Comparison of ENCODE assay signal across 9 cellular contexts in the genomic region with DNA sequence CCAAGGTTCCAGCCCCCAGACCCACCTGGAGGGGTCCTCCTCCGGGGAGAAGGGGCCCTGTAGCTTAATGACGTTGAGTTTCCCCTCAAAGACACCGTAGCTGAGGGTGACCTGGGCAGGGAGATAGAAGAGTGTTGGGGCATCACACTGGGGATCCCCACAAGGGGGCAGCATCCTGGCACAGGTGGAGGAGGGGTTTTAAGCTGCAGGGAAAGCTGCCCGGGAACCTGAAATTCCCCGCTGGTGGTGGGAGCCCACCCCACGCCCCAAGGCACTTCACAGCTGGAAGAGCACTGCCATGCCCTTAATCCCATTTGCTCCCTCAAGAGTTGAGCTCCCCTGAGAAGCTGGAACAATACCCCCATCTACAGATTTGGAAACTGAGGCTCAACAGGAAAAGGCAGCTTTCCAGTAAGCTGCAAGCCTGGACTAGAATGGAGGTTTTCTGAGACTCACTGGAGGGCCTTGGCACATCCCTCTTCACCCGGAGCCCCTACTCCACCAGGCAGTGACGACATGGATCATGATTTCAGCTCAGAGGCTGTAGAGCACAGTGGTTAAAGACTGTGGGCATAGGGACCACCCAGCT. TPM values are rescaled to one million over a fixed set of nuclear protein-coding genes. Genes with fewer than 3 reads are reported as not detected.
A peak's percentile ranks its signal among the peaks of the same experiment; 100 is the strongest.
DNase-seq lines count a peak whose midpoint lies in the region; ATAC-seq and TF ChIP-seq lines count a peak whose summit lies in the region.
"Had no signal": no experiment of that assay in that cellular context is flagged by ENCODE, and none has a peak within 500 bp of the region (broad histone marks: within the 10 kb centered on the region; RNA-seq: fewer than 3 reads in every experiment).

No MANE protein-coding gene starts in this region.

- intact Hi-C loops in colonic mucosa (cut with DNase I) (no loop called here), ovary (cut with DNase I) (no loop called here), psoas muscle (cut with DNase I) (no loop called here)

- ATAC-seq in T-helper 17 cell: peak; percentile 60
- no peak for ATAC-seq in psoas muscle

- no peaks in the 10 kb centered on the region for H3K79me2 ChIP-seq in parathyroid adenoma

- WGBS in ovary, 3 donors: 18 to 23% (median 22%) methylated on average over 8 of the region's 8 CpGs
- WGBS in psoas muscle, 3 donors: 16 to 26% (median 26%) methylated on average over 8 of the region's 8 CpGs

- no peak overlapping the region for H2AFZ ChIP-seq in parathyroid adenoma

- no peaks in the 10 kb centered on the region for H3K27me3 Mint-ChIP-seq in T-helper 17 cell

- peak; percentile 29 for TF ChIP-seq CTCF in GM20000 (IDR thresholded peaks at IDR 0.05; ENCODE audit: extremely low read depth, missing control alignments)
- TF ChIP-seq CTCF in colonic mucosa (IDR thresholded peaks at IDR 0.05): peak; percentile 48
- peak; percentile 12 for TF ChIP-seq CTCF in parathyroid adenoma (IDR thresholded peaks at IDR 0.05)
- TF ChIP-seq CTCF in ovary (IDR thresholded peaks at IDR 0.05): no peak
- TF ChIP-seq CTCF in psoas muscle (IDR thresholded peaks at IDR 0.05): no peak

- H3K4me3 Mint-ChIP-seq in T-helper 17 cell: no peak overlapping the region

- H3K4me3 ChIP-seq in colonic mucosa (no peak overlapping the region), parathyroid adenoma (ENCODE audit: low read depth, low read length) (no peak overlapping the region), ovary (no peak overlapping the region), psoas muscle (no peak overlapping the region)
- H3K4me3 ChIP-seq: HAP-1 had no signal

- TF ChIP-seq EP300 in ovary (IDR thresholded peaks at IDR 0.05): no peak

- H3K36me3 ChIP-seq in colonic mucosa (no peaks in the 10 kb centered on the region), parathyroid adenoma (ENCODE audit: control insufficient read depth, insufficient read depth, low read length) (no peaks in the 10 kb centered on the region), ovary (no peaks in the 10 kb centered on the region), psoas muscle (ENCODE audit: insufficient read depth in 1 of 2, low read depth in 1 of 2) (no peaks in the 10 kb centered on the region)

- H3K27ac Mint-ChIP-seq in T-helper 17 cell: no peak overlapping the region

- peaks cover 6% of the 10 kb centered on the region for H3K36me3 Mint-ChIP-seq in T-helper 17 cell (ENCODE audit: low read depth)

- no peak overlapping the region for H3K27ac ChIP-seq in colonic mucosa
- no peak overlapping the region for H3K27ac ChIP-seq in parathyroid adenoma
- H3K27ac ChIP-seq in ovary: no peak overlapping the region
- H3K27ac ChIP-seq in psoas muscle: no peak overlapping the region

- DNase-seq in AG08396 (ENCODE audit: low spot score): peak; percentile 63
- DNase-seq in GM20000 (ENCODE audit: low spot score): no peak
- peak; percentile 25 to 49 (median 28) for DNase-seq in T-helper 17 cell
- DNase-seq in colonic mucosa: peak; percentile 53
- DNase-seq in ovary: no peak
- DNase-seq in psoas muscle: no peak
- no peak for DNase-seq in NCI-H2171 (lab: John Stamatoyannopoulos, UW)

- H3K9me3 ChIP-seq in T-helper 17 cell (ENCODE audit: control insufficient read depth, low read length, poor library complexity, severe bottlenecking): no peaks in the 10 kb centered on the region
- no peaks in the 10 kb centered on the region for H3K9me3 ChIP-seq in colonic mucosa
- H3K9me3 ChIP-seq in parathyroid adenoma (ENCODE audit: control insufficient read depth, low read length): no peaks in the 10 kb centered on the region
- no peaks in the 10 kb centered on the region for H3K9me3 ChIP-seq in ovary
- no peaks in the 10 kb centered on the region for H3K9me3 ChIP-seq in psoas muscle
- H3K9me3 ChIP-seq: HAP-1 had no signal

- H3K9ac ChIP-seq in colonic mucosa (ENCODE audit: low read depth in 2 of 2, low read length in 2 of 2) (no peak overlapping the region), parathyroid adenoma (no peak overlapping the region)

- TF ChIP-seq POLR2A in ovary (IDR thresholded peaks at IDR 0.05): no peak

- H3K4me1 ChIP-seq in colonic mucosa (no peaks in the 10 kb centered on the region), parathyroid adenoma (no peaks in the 10 kb centered on the region), ovary (ENCODE audit: insufficient read depth) (no peaks in the 10 kb centered on the region), psoas muscle (no peaks in the 10 kb centered on the region)
- H3K4me1 ChIP-seq: HAP-1 had no signal

- H3K4me1 Mint-ChIP-seq in T-helper 17 cell: peaks cover 19% of the 10 kb centered on the region

- no peak overlapping the region for H3K4me2 ChIP-seq in parathyroid adenoma (ENCODE audit: low read length)

- no peaks in the 10 kb centered on the region for H3K27me3 ChIP-seq in colonic mucosa
- no peaks in the 10 kb centered on the region for H3K27me3 ChIP-seq in parathyroid adenoma (ENCODE audit: control insufficient read depth, insufficient read depth, low read length)
- no peaks in the 10 kb centered on the region for H3K27me3 ChIP-seq in ovary
- H3K27me3 ChIP-seq in psoas muscle (ENCODE audit: insufficient read depth in 3 of 3, low read length in 2 of 3): peaks cover 0 to 29% (median 5%) of the 10 kb centered on the region in 3 donors

RNA-seq across cellular contexts. Expression of a gene that starts 13.7 kb away (rescaled TPM):
- total RNA-seq in T-helper 17 cell: 100 to 1,000 TPM; 139 to 150 TPM
- total RNA-seq in colonic mucosa: 10 to 100 TPM in 1 of 2 donors, 1 to 10 TPM in 1; 6.5 to 10.7 TPM
- total RNA-seq in ovary: 10 to 100 TPM in 1 of 7 donors, 1 to 10 TPM in 6; 4.4 to 11.1 (median 7.1) TPM
- 1 to 10 TPM; 4.7 to 7.1 TPM for polyA plus RNA-seq in ovary
- 1 to 10 TPM; 4.5 to 8.0 (median 7.7) TPM for total RNA-seq in psoas muscle
- 1 to 10 TPM; 4.3 to 9.6 (median 8.2) TPM for polyA plus RNA-seq in psoas muscle

RNA-seq across cellular contexts. Expression of a gene that starts 45.2 kb away (rescaled TPM):
- total RNA-seq in T-helper 17 cell: under 1 TPM; 0.10 to 0.12 TPM
- total RNA-seq in colonic mucosa: under 1 TPM; 0.07 to 0.21 TPM
- total RNA-seq in ovary: under 1 TPM in 2 of 7 donors, not detected in 5; 0.02 to 0.03 TPM
- under 1 TPM; 0.01 to 0.05 TPM for polyA plus RNA-seq in ovary
- not detected for total RNA-seq in psoas muscle
- under 1 TPM; 0.01 to 0.05 (median 0.01) TPM for polyA plus RNA-seq in psoas muscle

RNA-seq across cellular contexts. Expression of a gene that starts 46.7 kb away (rescaled TPM):
- total RNA-seq in T-helper 17 cell: under 1 TPM; 0.12 to 0.31 TPM
- 10 to 100 TPM; 59.3 to 60.5 TPM for total RNA-seq in colonic mucosa
- total RNA-seq in ovary: 10 to 100 TPM in 4 of 7 donors, 1 to 10 TPM in 3; 4.8 to 13.6 (median 10.1) TPM
- polyA plus RNA-seq in ovary: 1 to 10 TPM in 1 of 2 donors, under 1 TPM in 1; 0.72 to 7.9 TPM
- total RNA-seq in psoas muscle: 1 to 10 TPM; 3.8 to 8.0 (median 4.5) TPM
- 1 to 10 TPM; 2.9 to 6.9 (median 4.1) TPM for polyA plus RNA-seq in psoas muscle

Comparison
In these comparisons a context has a peak if more than half of its experiments do, and no peak if none do; other contexts are left out.
1. DNase-seq: peak in AG08396 (single experiment), T-helper 17 cell (3 of 3) and colonic mucosa (single experiment); none in GM20000 (single experiment), ovary (0 of 5), psoas muscle (0 of 2) and NCI-H2171 (single experiment).
2. CTCF ChIP-seq: peak in GM20000 (single experiment), colonic mucosa (single experiment) and parathyroid adenoma (single experiment); none in ovary (0 of 3) and psoas muscle (single experiment).
3. RNA of a gene that starts 13.7 kb away (total RNA-seq): 139 to 150 TPM in T-helper 17 cell; 6.5 to 10.7 TPM in colonic mucosa, 4.5 to 8.0 TPM in psoas muscle and 4.4 to 11.1 TPM in ovary; every median in the first group is over 10 times any median in the second.
4. RNA of a gene that starts 46.7 kb away (total RNA-seq): 59.3 to 60.5 TPM in colonic mucosa; 4.8 to 13.6 TPM in ovary, 3.8 to 8.0 TPM in psoas muscle and 0.12 to 0.31 TPM in T-helper 17 cell; every median in the first group is over 4 times any median in the second.